Comparison of ENCODE assay signal across 1 cellular context in the genomic region with DNA sequence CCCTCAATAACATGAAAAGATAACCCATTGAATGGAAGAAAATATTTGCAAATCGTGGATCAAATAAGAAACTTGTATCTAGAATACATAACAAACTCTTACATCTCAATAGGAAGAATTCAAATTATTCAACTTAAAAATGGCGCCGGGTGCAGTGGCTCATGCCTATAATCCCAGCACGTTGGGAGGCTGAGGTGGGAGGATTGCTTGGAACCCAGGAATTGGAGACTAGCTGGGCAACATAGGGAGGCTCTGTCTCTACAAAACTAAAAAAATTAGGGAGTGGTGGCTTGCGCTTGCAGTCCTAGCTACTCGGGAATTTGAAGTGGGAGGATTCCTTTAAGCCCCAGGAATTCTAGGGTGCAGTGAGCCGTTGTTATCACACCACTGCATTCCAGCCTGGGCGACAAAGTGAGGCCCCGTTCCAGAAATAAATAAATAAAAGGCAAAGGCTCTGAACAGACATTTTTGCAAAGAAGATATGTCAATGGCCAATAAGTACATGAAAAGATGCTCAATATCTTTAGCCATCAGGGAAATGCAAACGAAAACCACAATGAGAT.
TF ChIP-seq lines count a peak whose summit lies in the region.

No MANE protein-coding gene starts in this region.

TF ChIP-seq in K562, 482 proteins besides CTCF, POLR2A, EP300 and RAD21 (continued from another document):
- TF ChIP-seq, protein P1, sequence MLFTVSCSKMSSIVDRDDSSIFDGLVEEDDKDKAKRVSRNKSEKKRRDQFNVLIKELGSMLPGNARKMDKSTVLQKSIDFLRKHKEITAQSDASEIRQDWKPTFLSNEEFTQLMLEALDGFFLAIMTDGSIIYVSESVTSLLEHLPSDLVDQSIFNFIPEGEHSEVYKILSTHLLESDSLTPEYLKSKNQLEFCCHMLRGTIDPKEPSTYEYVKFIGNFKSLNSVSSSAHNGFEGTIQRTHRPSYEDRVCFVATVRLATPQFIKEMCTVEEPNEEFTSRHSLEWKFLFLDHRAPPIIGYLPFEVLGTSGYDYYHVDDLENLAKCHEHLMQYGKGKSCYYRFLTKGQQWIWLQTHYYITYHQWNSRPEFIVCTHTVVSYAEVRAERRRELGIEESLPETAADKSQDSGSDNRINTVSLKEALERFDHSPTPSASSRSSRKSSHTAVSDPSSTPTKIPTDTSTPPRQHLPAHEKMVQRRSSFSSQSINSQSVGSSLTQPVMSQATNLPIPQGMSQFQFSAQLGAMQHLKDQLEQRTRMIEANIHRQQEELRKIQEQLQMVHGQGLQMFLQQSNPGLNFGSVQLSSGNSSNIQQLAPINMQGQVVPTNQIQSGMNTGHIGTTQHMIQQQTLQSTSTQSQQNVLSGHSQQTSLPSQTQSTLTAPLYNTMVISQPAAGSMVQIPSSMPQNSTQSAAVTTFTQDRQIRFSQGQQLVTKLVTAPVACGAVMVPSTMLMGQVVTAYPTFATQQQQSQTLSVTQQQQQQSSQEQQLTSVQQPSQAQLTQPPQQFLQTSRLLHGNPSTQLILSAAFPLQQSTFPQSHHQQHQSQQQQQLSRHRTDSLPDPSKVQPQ (CRISPR knock-in tag; IDR thresholded peaks at IDR 0.05; ENCODE audit: borderline replicate concordance), result no peak
- TF ChIP-seq ZNF224 (CRISPR knock-in tag; IDR thresholded peaks at IDR 0.05) (no peak), SAFB (IDR thresholded peaks at IDR 0.05; ENCODE audit: borderline replicate concordance, low read depth, low read length) (no peak), ZNF785 (CRISPR knock-in tag; IDR thresholded peaks at IDR 0.05) (no peak), TRIM28 (IDR thresholded peaks at IDR 0.05) (no peak), MTA3 (IDR thresholded peaks at IDR 0.05; ENCODE audit: borderline replicate concordance) (no peak), PHF20 (IDR thresholded peaks at IDR 0.05; ENCODE audit: partially characterized antibody) (no peak), NEUROD1 (IDR thresholded peaks at IDR 0.05; ENCODE audit: borderline replicate concordance, low read depth, low read length, partially characterized antibody) (no peak), HMGN3 (IDR thresholded peaks at IDR 0.05; ENCODE audit: borderline replicate concordance, extremely low read depth, insufficient read length, low read depth, low read length) (no peak), YY1 (IDR thresholded peaks at IDR 0.05; ENCODE audit: borderline replicate concordance in 1 of 3, control insufficient read depth in 1 of 3, extremely low read depth in 1 of 3, insufficient read depth in 3 of 3, insufficient read length in 1 of 3, insufficient replicate concordance in 2 of 3, low read depth in 1 of 3, low read length in 2 of 3) (peak in 2 of 3 experiments; percentile 33 to 70), CBX2 (IDR thresholded peaks at IDR 0.05; ENCODE audit: insufficient read depth, low read length, poor library complexity, severe bottlenecking) (no peak), XRCC3 (IDR thresholded peaks at IDR 0.05) (no peak), CBFA2T2 (conservative IDR thresholded peaks at IDR 0.05) (0 out of 2 replicates have a peak, but pooled peaks have one; percentile 2), KLF10 (CRISPR knock-in tag; IDR thresholded peaks at IDR 0.05) (no peak), MECOM (CRISPR knock-in tag; IDR thresholded peaks at IDR 0.05) (0 out of 2 replicates have a peak, but pooled peaks have one; percentile 43), SMARCA5 (IDR thresholded peaks at IDR 0.05) (no peak), ELF4 (CRISPR knock-in tag; IDR thresholded peaks at IDR 0.05) (no peak), GTF2A2 (tag; IDR thresholded peaks at IDR 0.05) (no peak), DPF2 (IDR thresholded peaks at IDR 0.05) (no peak), FOXK1 (CRISPR knock-in tag; IDR thresholded peaks at IDR 0.05; ENCODE audit: borderline replicate concordance) (no peak), KLF13 (tag; IDR thresholded peaks at IDR 0.05; ENCODE audit: borderline replicate concordance, low read depth) (no peak)
- TF ChIP-seq, protein P2, sequence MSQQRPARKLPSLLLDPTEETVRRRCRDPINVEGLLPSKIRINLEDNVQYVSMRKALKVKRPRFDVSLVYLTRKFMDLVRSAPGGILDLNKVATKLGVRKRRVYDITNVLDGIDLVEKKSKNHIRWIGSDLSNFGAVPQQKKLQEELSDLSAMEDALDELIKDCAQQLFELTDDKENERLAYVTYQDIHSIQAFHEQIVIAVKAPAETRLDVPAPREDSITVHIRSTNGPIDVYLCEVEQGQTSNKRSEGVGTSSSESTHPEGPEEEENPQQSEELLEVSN (IDR thresholded peaks at IDR 0.05; ENCODE audit: borderline replicate concordance in 1 of 2, extremely low read depth in 1 of 2, insufficient read depth in 1 of 2, insufficient read length in 1 of 2, low read depth in 1 of 2, low read length in 1 of 2, poor library complexity in 1 of 2, severe bottlenecking in 1 of 2), result peak in 1 of 2 experiments; percentile 47
- TF ChIP-seq, protein P3, sequence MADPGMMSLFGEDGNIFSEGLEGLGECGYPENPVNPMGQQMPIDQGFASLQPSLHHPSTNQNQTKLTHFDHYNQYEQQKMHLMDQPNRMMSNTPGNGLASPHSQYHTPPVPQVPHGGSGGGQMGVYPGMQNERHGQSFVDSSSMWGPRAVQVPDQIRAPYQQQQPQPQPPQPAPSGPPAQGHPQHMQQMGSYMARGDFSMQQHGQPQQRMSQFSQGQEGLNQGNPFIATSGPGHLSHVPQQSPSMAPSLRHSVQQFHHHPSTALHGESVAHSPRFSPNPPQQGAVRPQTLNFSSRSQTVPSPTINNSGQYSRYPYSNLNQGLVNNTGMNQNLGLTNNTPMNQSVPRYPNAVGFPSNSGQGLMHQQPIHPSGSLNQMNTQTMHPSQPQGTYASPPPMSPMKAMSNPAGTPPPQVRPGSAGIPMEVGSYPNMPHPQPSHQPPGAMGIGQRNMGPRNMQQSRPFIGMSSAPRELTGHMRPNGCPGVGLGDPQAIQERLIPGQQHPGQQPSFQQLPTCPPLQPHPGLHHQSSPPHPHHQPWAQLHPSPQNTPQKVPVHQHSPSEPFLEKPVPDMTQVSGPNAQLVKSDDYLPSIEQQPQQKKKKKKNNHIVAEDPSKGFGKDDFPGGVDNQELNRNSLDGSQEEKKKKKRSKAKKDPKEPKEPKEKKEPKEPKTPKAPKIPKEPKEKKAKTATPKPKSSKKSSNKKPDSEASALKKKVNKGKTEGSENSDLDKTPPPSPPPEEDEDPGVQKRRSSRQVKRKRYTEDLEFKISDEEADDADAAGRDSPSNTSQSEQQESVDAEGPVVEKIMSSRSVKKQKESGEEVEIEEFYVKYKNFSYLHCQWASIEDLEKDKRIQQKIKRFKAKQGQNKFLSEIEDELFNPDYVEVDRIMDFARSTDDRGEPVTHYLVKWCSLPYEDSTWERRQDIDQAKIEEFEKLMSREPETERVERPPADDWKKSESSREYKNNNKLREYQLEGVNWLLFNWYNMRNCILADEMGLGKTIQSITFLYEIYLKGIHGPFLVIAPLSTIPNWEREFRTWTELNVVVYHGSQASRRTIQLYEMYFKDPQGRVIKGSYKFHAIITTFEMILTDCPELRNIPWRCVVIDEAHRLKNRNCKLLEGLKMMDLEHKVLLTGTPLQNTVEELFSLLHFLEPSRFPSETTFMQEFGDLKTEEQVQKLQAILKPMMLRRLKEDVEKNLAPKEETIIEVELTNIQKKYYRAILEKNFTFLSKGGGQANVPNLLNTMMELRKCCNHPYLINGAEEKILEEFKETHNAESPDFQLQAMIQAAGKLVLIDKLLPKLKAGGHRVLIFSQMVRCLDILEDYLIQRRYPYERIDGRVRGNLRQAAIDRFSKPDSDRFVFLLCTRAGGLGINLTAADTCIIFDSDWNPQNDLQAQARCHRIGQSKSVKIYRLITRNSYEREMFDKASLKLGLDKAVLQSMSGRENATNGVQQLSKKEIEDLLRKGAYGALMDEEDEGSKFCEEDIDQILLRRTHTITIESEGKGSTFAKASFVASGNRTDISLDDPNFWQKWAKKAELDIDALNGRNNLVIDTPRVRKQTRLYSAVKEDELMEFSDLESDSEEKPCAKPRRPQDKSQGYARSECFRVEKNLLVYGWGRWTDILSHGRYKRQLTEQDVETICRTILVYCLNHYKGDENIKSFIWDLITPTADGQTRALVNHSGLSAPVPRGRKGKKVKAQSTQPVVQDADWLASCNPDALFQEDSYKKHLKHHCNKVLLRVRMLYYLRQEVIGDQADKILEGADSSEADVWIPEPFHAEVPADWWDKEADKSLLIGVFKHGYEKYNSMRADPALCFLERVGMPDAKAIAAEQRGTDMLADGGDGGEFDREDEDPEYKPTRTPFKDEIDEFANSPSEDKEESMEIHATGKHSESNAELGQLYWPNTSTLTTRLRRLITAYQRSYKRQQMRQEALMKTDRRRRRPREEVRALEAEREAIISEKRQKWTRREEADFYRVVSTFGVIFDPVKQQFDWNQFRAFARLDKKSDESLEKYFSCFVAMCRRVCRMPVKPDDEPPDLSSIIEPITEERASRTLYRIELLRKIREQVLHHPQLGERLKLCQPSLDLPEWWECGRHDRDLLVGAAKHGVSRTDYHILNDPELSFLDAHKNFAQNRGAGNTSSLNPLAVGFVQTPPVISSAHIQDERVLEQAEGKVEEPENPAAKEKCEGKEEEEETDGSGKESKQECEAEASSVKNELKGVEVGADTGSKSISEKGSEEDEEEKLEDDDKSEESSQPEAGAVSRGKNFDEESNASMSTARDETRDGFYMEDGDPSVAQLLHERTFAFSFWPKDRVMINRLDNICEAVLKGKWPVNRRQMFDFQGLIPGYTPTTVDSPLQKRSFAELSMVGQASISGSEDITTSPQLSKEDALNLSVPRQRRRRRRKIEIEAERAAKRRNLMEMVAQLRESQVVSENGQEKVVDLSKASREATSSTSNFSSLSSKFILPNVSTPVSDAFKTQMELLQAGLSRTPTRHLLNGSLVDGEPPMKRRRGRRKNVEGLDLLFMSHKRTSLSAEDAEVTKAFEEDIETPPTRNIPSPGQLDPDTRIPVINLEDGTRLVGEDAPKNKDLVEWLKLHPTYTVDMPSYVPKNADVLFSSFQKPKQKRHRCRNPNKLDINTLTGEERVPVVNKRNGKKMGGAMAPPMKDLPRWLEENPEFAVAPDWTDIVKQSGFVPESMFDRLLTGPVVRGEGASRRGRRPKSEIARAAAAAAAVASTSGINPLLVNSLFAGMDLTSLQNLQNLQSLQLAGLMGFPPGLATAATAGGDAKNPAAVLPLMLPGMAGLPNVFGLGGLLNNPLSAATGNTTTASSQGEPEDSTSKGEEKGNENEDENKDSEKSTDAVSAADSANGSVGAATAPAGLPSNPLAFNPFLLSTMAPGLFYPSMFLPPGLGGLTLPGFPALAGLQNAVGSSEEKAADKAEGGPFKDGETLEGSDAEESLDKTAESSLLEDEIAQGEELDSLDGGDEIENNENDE (IDR thresholded peaks at IDR 0.05; ENCODE audit: low read depth, low read length), result no peak
- TF ChIP-seq, protein P4, sequence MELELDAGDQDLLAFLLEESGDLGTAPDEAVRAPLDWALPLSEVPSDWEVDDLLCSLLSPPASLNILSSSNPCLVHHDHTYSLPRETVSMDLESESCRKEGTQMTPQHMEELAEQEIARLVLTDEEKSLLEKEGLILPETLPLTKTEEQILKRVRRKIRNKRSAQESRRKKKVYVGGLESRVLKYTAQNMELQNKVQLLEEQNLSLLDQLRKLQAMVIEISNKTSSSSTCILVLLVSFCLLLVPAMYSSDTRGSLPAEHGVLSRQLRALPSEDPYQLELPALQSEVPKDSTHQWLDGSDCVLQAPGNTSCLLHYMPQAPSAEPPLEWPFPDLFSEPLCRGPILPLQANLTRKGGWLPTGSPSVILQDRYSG (tag; conservative IDR thresholded peaks at IDR 0.05; ENCODE audit: low read depth), result no peak
